In the genomic region with DNA sequence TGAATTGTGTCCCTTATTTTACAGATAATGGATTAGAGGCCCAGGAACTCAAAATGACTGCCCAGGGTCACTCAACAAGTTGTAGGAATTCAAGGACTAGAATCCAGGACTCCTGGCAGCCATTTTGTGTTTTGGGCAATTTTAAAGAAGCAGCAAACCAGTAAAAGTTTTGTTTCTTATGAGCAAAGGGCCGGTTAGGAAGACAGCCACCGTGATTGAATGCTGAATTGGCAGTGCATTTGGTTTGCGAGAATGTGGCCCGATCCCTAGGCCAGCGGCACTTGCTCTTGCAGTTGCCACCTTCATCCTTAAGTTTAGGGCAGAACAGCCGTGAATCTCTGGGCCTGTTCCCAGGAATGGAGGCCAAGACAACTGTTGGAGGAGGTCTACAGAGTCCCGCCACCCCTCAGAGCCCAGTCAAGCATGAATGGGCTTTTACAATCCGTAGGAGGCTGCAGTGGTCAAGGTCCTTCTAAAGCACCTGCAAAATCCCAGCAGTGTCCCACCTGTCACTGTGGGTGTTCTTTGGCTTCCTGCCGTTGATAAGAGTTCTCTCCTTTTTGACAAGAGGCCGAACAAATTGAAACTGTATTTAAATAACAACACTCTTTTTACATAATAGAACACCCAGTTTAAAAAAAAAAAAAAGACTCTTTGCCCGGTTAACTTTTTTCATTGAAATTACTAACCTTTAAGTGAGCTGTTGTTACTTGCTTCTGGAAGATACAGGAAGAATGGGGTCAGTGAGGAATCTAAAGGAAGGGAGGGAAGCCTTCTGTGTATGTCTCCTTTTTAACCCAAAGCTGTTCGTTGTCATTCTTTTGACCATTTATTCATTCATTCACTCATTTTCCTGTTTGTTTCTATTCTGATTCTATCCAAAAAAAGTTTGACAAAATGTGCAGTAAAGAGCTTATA, we compare ENCODE assay signal across 1 cellular context.
A peak's percentile ranks its signal among the peaks of the same experiment; 100 is the strongest.
TF ChIP-seq lines count a peak whose summit lies in the region.

No MANE protein-coding gene starts in this region.

TF ChIP-seq in GM23338, 12 proteins besides CTCF, POLR2A, EP300 and RAD21:
- TF ChIP-seq, protein P1, sequence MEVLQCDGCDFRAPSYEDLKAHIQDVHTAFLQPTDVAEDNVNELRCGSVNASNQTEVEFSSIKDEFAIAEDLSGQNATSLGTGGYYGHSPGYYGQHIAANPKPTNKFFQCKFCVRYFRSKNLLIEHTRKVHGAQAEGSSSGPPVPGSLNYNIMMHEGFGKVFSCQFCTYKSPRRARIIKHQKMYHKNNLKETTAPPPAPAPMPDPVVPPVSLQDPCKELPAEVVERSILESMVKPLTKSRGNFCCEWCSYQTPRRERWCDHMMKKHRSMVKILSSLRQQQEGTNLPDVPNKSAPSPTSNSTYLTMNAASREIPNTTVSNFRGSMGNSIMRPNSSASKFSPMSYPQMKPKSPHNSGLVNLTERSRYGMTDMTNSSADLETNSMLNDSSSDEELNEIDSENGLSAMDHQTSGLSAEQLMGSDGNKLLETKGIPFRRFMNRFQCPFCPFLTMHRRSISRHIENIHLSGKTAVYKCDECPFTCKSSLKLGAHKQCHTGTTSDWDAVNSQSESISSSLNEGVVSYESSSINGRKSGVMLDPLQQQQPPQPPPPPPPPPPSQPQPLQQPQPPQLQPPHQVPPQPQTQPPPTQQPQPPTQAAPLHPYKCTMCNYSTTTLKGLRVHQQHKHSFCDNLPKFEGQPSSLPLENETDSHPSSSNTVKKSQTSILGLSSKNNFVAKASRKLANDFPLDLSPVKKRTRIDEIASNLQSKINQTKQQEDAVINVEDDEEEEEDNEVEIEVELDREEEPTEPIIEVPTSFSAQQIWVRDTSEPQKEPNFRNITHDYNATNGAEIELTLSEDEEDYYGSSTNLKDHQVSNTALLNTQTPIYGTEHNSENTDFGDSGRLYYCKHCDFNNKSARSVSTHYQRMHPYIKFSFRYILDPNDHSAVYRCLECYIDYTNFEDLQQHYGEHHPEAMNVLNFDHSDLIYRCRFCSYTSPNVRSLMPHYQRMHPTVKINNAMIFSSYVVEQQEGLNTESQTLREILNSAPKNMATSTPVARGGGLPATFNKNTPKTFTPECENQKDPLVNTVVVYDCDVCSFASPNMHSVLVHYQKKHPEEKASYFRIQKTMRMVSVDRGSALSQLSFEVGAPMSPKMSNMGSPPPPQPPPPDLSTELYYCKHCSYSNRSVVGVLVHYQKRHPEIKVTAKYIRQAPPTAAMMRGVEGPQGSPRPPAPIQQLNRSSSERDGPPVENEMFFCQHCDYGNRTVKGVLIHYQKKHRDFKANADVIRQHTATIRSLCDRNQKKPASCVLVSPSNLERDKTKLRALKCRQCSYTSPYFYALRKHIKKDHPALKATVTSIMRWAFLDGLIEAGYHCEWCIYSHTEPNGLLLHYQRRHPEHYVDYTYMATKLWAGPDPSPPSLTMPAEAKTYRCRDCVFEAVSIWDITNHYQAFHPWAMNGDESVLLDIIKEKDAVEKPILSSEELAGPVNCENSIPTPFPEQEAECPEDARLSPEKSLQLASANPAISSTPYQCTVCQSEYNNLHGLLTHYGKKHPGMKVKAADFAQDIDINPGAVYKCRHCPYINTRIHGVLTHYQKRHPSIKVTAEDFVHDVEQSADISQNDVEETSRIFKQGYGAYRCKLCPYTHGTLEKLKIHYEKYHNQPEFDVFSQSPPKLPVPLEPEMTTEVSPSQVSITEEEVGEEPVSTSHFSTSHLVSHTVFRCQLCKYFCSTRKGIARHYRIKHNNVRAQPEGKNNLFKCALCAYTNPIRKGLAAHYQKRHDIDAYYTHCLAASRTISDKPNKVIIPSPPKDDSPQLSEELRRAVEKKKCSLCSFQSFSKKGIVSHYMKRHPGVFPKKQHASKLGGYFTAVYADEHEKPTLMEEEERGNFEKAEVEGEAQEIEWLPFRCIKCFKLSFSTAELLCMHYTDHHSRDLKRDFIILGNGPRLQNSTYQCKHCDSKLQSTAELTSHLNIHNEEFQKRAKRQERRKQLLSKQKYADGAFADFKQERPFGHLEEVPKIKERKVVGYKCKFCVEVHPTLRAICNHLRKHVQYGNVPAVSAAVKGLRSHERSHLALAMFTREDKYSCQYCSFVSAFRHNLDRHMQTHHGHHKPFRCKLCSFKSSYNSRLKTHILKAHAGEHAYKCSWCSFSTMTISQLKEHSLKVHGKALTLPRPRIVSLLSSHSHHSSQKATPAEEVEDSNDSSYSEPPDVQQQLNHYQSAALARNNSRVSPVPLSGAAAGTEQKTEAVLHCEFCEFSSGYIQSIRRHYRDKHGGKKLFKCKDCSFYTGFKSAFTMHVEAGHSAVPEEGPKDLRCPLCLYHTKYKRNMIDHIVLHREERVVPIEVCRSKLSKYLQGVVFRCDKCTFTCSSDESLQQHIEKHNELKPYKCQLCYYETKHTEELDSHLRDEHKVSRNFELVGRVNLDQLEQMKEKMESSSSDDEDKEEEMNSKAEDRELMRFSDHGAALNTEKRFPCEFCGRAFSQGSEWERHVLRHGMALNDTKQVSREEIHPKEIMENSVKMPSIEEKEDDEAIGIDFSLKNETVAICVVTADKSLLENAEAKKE (CRISPR knock-in tag; IDR thresholded peaks at IDR 0.05), result peak; percentile 100
- TF ChIP-seq ZNF114 (CRISPR knock-in tag; IDR thresholded peaks at IDR 0.05) (peak; percentile 98), NANOG (IDR thresholded peaks at IDR 0.05; ENCODE audit: borderline replicate concordance) (peak; percentile 97), CREB1 (CRISPR knock-in tag; IDR thresholded peaks at IDR 0.05; ENCODE audit: low read depth) (peak; percentile 36; the same call in 1 of the 2 replicates), EZH2 (IDR thresholded peaks at IDR 0.05; ENCODE audit: low read depth, unreplicated experiment) (no peak), POLR2AphosphoS5 (IDR thresholded peaks at IDR 0.05; ENCODE audit: low read depth) (peak; percentile 37; the same call in 1 of the 2 replicates), ZNF331 (CRISPR knock-in tag; IDR thresholded peaks at IDR 0.05; ENCODE audit: low read depth) (no peak)
TF ChIP-seq in GM23338: peak in this region for 5.
